In genomic region chr19:58553799-58554493, GRCh38 we compare ENCODE assay signal across 9 cellular contexts. TPM values are rescaled to one million over a fixed set of nuclear protein-coding genes. Genes with fewer than 3 reads are reported as not detected.
DNase-seq lines count a peak whose midpoint lies in the region; ATAC-seq, FAIRE-seq and TF ChIP-seq lines count a peak whose summit lies in the region.
"Had no signal": no experiment of that assay in that cellular context is flagged by ENCODE, and none has a peak within 500 bp of the region (broad histone marks: within the 10 kb centered on the region; RNA-seq: fewer than 3 reads in every experiment).

No MANE protein-coding gene starts in this region.

- no peaks in the 10 kb centered on the region for H3K27me3 ChIP-seq in muscle layer of colon (ENCODE audit: control insufficient read depth in 1 of 2, insufficient read depth in 2 of 2, low read length in 2 of 2)

- H3K9me3 ChIP-seq in A549 (no peaks in the 10 kb centered on the region), KOPT-K1 (ENCODE audit: insufficient read depth, low read length, poor library complexity, severe bottlenecking) (no peaks in the 10 kb centered on the region), muscle layer of colon (ENCODE audit: low read length) (no peaks in the 10 kb centered on the region)

- no peak; a peak in 1 of 6 replicates for ATAC-seq in A549
- no peak for ATAC-seq in HG03457 (IDR thresholded peaks at IDR 0.05; ENCODE audit: unreplicated experiment)

- 82% methylated on average over 18 of the region's 18 CpGs for WGBS in A549 (ENCODE audit: missing lambda C conversion rate)

- no peak for TF ChIP-seq CTCF in A549 (IDR thresholded peaks at IDR 0.05)
- no peak for TF ChIP-seq CTCF in chondrocyte (IDR thresholded peaks at IDR 0.05)

- H3K27me3 Mint-ChIP-seq in chondrocyte (ENCODE audit: low read depth), result no peaks in the 10 kb centered on the region

- peaks cover 30% of the 10 kb centered on the region for H3K4me1 ChIP-seq in A549
- H3K4me1 ChIP-seq in muscle layer of colon (ENCODE audit: insufficient read depth, low read length), result peaks cover 33% of the 10 kb centered on the region

- H3K36me3 Mint-ChIP-seq in chondrocyte (ENCODE audit: low read depth), result peaks cover 34% of the 10 kb centered on the region

- H3K9ac ChIP-seq in muscle layer of colon (ENCODE audit: low read length), result peak overlapping the region; percentile 92

- H3K27ac ChIP-seq in A549 (peak overlapping the region; percentile 88 to 93), KOPT-K1 (ENCODE audit: low read depth, low read length, poor library complexity, severe bottlenecking) (peak overlapping the region; percentile 87), muscle layer of colon (ENCODE audit: low read depth, low read length) (peak overlapping the region; percentile 87)

- no peak for TF ChIP-seq POLR2A in A549 (IDR thresholded peaks at IDR 0.05; ENCODE audit: low read length)

- peak overlapping the region; percentile 91 for H3K4me2 ChIP-seq in A549

- H3K9me3 Mint-ChIP-seq in chondrocyte (ENCODE audit: low read depth), result no peaks in the 10 kb centered on the region

- TF ChIP-seq EP300 in A549 (IDR thresholded peaks at IDR 0.05), result no peak

- H3K27ac Mint-ChIP-seq in chondrocyte (ENCODE audit: unreplicated experiment), result peak overlapping the region; percentile 98

- TF ChIP-seq RAD21 in A549 (conservative IDR thresholded peaks at IDR 0.05 in 1 of 2, IDR thresholded peaks at IDR 0.05 in 1 of 2), result no peak

- DNase-seq in A549 (ENCODE audit: low read depth in 1 of 2, low spot score in 1 of 2) (no peak), chondrocyte (ENCODE audit: low spot score) (no peak), NCI-H1092 treated with DMSO at 0.1 percent for 48 hours (lab: John Stamatoyannopoulos, UW) (no peak), HUDEP-2 (lab: John Stamatoyannopoulos, UW; ENCODE audit: unreplicated experiment in 76 of 76) (no peak), HT-29 (ENCODE audit: low spot score) (no peak)
- DNase-seq: NCI-H82 had no signal

- CTCF ChIA-PET in A549 (lab: Yijun Ruan, JAX), result interaction anchor here (0.5 to 13.8 kb wide), 5 partner anchors 9 to 48 kb away, joined by 3 to 222 read pairs (median 4); partner anchors contain the start of genes TRIM28 and ZBTB45

- peaks cover 45% of the 10 kb centered on the region for H3K4me1 Mint-ChIP-seq in chondrocyte (ENCODE audit: low read depth)

- FAIRE-seq in A549 (lab: Jason Lieb, UNC), result no peak

- H3K4me3 Mint-ChIP-seq in chondrocyte (ENCODE audit: unreplicated experiment), result peak overlapping the region; percentile 92

- H3K36me3 ChIP-seq in KOPT-K1 (ENCODE audit: insufficient read depth, low read length) (peaks cover 69% of the 10 kb centered on the region), muscle layer of colon (ENCODE audit: insufficient read depth, low read length) (peaks cover 58% of the 10 kb centered on the region)

- H3K4me3 ChIP-seq in A549, result peak overlapping the region; percentile 67
- peak overlapping the region; percentile 55 to 97 for H3K4me3 ChIP-seq in muscle layer of colon (ENCODE audit: low read depth in 1 of 2, low read length in 2 of 2)

- POLR2A ChIA-PET in A549 (lab: Yijun Ruan, JAX), result interaction anchor here (1.1 to 6.8 kb wide), 4 partner anchors 9 to 38 kb away, joined by 3 to 103 read pairs (median 44); partner anchors contain the start of genes TRIM28 and ZBTB45

TF ChIP-seq in A549, 52 proteins besides CTCF, POLR2A, EP300 and RAD21:
- TF ChIP-seq EHF (CRISPR knock-in tag; IDR thresholded peaks at IDR 0.05) (no peak), TFCP2L1 (CRISPR knock-in tag; IDR thresholded peaks at IDR 0.05) (no peak), CHD2 (IDR thresholded peaks at IDR 0.05; ENCODE audit: low read length, partially characterized antibody) (no peak), PBX3 (IDR thresholded peaks at IDR 0.05) (peak; percentile 6; the same call in 1 of the 2 replicates), GATA3 (IDR thresholded peaks at IDR 0.05; ENCODE audit: borderline replicate concordance) (no peak)

RNA-seq across cellular contexts. Expression of gene CHMP2A, which starts 1.0 kb away (rescaled TPM):
- 223 and 280 TPM in 2 replicates for polyA plus RNA-seq in A549 (2011; rRNA removed)
- 234 and 296 TPM in 2 replicates for polyA plus RNA-seq in A549 (2012; cell fraction: cytosol; rRNA removed)
- polyA plus RNA-seq in A549 (2012; cell fraction: nucleus; rRNA removed), result 118 and 141 TPM in 2 replicates
- 192 to 227 TPM (median 198 TPM) in 3 replicates for polyA plus RNA-seq in A549 (2017; fragmentation: RNase III; extraction: RNeasy Plus Mini Kit Qiagen cat#74134 plus additional on column Dnase treatment)
- polyA minus RNA-seq in A549 (2011; rRNA and poly(A)+ RNA removed), result 198 and 245 TPM in 2 replicates
- total RNA-seq in chondrocyte, result 85.1 to 99.4 TPM (median 85.9 TPM) in 3 replicates
- total RNA-seq in HT-29 (2014; rRNA removed; shearing (Covaris generic)), result 236 and 268 TPM in 2 replicates

RNA-seq across cellular contexts. Expression of gene UBE2M, which starts 4.5 kb away (rescaled TPM):
- 185 and 190 TPM in 2 replicates for polyA plus RNA-seq in A549 (2011; rRNA removed)
- polyA plus RNA-seq in A549 (2012; cell fraction: cytosol; rRNA removed), result 137 and 162 TPM in 2 replicates
- 124 and 127 TPM in 2 replicates for polyA plus RNA-seq in A549 (2012; cell fraction: nucleus; rRNA removed)
- polyA plus RNA-seq in A549 (2017; fragmentation: RNase III; extraction: RNeasy Plus Mini Kit Qiagen cat#74134 plus additional on column Dnase treatment), result 135 to 139 TPM (median 137 TPM) in 3 replicates
- polyA minus RNA-seq in A549 (2011; rRNA and poly(A)+ RNA removed), result 210 and 218 TPM in 2 replicates
- 70.3 to 80.7 TPM (median 76.3 TPM) in 3 replicates for total RNA-seq in chondrocyte
- 201 and 242 TPM in 2 replicates for total RNA-seq in HT-29 (2014; rRNA removed; shearing (Covaris generic))

RNA-seq across cellular contexts. Expression of gene TRIM28, which starts 10.1 kb away (rescaled TPM):
- polyA plus RNA-seq in A549 (2011; rRNA removed) (576 and 735 TPM in 2 replicates), A549 (2017; fragmentation: RNase III; extraction: RNeasy Plus Mini Kit Qiagen cat#74134 plus additional on column Dnase treatment) (656 to 743 TPM (median 666 TPM) in 3 replicates)
- 1,530 and 1,851 TPM in 2 replicates for polyA plus RNA-seq in A549 (2012; cell fraction: cytosol; rRNA removed)
- 2,680 and 4,180 TPM in 2 replicates for polyA plus RNA-seq in A549 (2012; cell fraction: nucleus; rRNA removed)
- 1,927 and 2,378 TPM in 2 replicates for polyA minus RNA-seq in A549 (2011; rRNA and poly(A)+ RNA removed)
- total RNA-seq in chondrocyte, result 215 to 286 TPM (median 228 TPM) in 3 replicates
- 1,771 and 1,829 TPM in 2 replicates for total RNA-seq in HT-29 (2014; rRNA removed; shearing (Covaris generic))

RNA-seq across cellular contexts. Expression of gene MZF1, which starts 19.2 kb away (rescaled TPM):
- polyA plus RNA-seq in A549 (2011; rRNA removed) (19.5 and 20.3 TPM in 2 replicates), A549 (2017; fragmentation: RNase III; extraction: RNeasy Plus Mini Kit Qiagen cat#74134 plus additional on column Dnase treatment) (19.1 to 21.7 TPM (median 20.3 TPM) in 3 replicates)
- 26.2 and 35.9 TPM in 2 replicates for polyA plus RNA-seq in A549 (2012; cell fraction: cytosol; rRNA removed)
- polyA plus RNA-seq in A549 (2012; cell fraction: nucleus; rRNA removed), result 246 and 401 TPM in 2 replicates
- polyA minus RNA-seq in A549 (2011; rRNA and poly(A)+ RNA removed), result 18.7 and 18.9 TPM in 2 replicates
- total RNA-seq in chondrocyte, result 15.2 to 22.3 TPM (median 15.8 TPM) in 3 replicates
- 92.5 and 94.8 TPM in 2 replicates for total RNA-seq in HT-29 (2014; rRNA removed; shearing (Covaris generic))

RNA-seq across cellular contexts. Expression of gene ZBTB45, which starts 34.3 kb away (rescaled TPM):
- polyA plus RNA-seq in A549 (2011; rRNA removed) (6.2 and 6.4 TPM in 2 replicates), A549 (2017; fragmentation: RNase III; extraction: RNeasy Plus Mini Kit Qiagen cat#74134 plus additional on column Dnase treatment) (11.8 to 14.3 TPM (median 13.4 TPM) in 3 replicates)
- 14.2 and 19.4 TPM in 2 replicates for polyA plus RNA-seq in A549 (2012; cell fraction: cytosol; rRNA removed)
- polyA plus RNA-seq in A549 (2012; cell fraction: nucleus; rRNA removed), result 28.8 and 41.9 TPM in 2 replicates
- 4.7 and 7.5 TPM in 2 replicates for polyA minus RNA-seq in A549 (2011; rRNA and poly(A)+ RNA removed)
- total RNA-seq in chondrocyte, result 15.6 to 17.2 TPM (median 15.9 TPM) in 3 replicates
- 25.6 and 27.4 TPM in 2 replicates for total RNA-seq in HT-29 (2014; rRNA removed; shearing (Covaris generic))
